In genomic region chr10:5628366-5628765, GRCh38 we compare ENCODE assay signal across 12 cellular contexts. TPM values are rescaled to one million over a fixed set of nuclear protein-coding genes. Genes with fewer than 3 reads are reported as not detected.
DNase-seq lines count a peak whose midpoint lies in the region; ATAC-seq and TF ChIP-seq lines count a peak whose summit lies in the region.
"Had no signal": no experiment of that assay in that cellular context is flagged by ENCODE, and none has a peak within 500 bp of the region (broad histone marks: within the 10 kb centered on the region; RNA-seq: fewer than 3 reads in every experiment).

No MANE protein-coding gene starts in this region.

- no peaks in the 10 kb centered on the region for H3K79me2 ChIP-seq in H9 (ENCODE audit: insufficient read depth, low read length)

- H3K14ac ChIP-seq in H9 (ENCODE audit: insufficient read depth, low read length), result no peak overlapping the region

- peak overlapping the region; percentile 41 for H2AFZ ChIP-seq in neuron (ENCODE audit: low read depth, low read length)
- H2AFZ ChIP-seq in H9 (ENCODE audit: low read length), result no peak overlapping the region

- H3K27me3 ChIP-seq in esophagus squamous epithelium (no peaks in the 10 kb centered on the region), neuron (ENCODE audit: insufficient read depth, low read length) (no peaks in the 10 kb centered on the region), aorta (ENCODE audit: control insufficient read depth in 1 of 2, insufficient read depth in 2 of 2, low read length in 1 of 2) (no peaks in the 10 kb centered on the region), H9 (ENCODE audit: insufficient read depth, low read length) (no peaks in the 10 kb centered on the region)

- H4K91ac ChIP-seq in H9 (ENCODE audit: insufficient read length, low read depth, low read length), result no peak overlapping the region

- H3K9me3 ChIP-seq in esophagus squamous epithelium, result no peaks in the 10 kb centered on the region
- no peaks in the 10 kb centered on the region for H3K9me3 ChIP-seq in neuron (ENCODE audit: low read length)
- H3K9me3 ChIP-seq in aorta (ENCODE audit: control insufficient read depth, low read length), result no peaks in the 10 kb centered on the region
- no peaks in the 10 kb centered on the region for H3K9me3 ChIP-seq in H9 (ENCODE audit: control insufficient read depth, low read depth, low read length)

- H3K27ac ChIP-seq in esophagus squamous epithelium (peak overlapping the region; percentile 53 to 91 (median 82)), aorta (ENCODE audit: low read depth in 1 of 2, low read length in 2 of 2) (peak overlapping the region; percentile 29 to 92), H9 (ENCODE audit: insufficient read length, low read depth, low read length) (no peak overlapping the region)
- H3K27ac ChIP-seq: SK-N-MC had no signal

- no peak overlapping the region for H4K5ac ChIP-seq in H9 (ENCODE audit: insufficient read length, low read depth, low read length)

- no peak overlapping the region for H2BK20ac ChIP-seq in H9 (ENCODE audit: low read depth, low read length, poor library complexity, severe bottlenecking)

- no peak overlapping the region for H2BK12ac ChIP-seq in H9 (ENCODE audit: insufficient read length, low read depth, low read length)

- WGBS in esophagus squamous epithelium, 2 donors, result 31 to 40% methylated on average over 8 of the region's 8 CpGs
- 22 to 30% methylated on average over 8 of the region's 8 CpGs for WGBS in aorta, 2 donors
- WGBS in H9 (ENCODE audit: extremely low coverage, insufficient read length, low lambda C conversion rate), result no CpG with 5 or more reads among the region's 8 CpGs

- no peak overlapping the region for H3K56ac ChIP-seq in H9 (ENCODE audit: insufficient read length, low read depth, low read length)

- TF ChIP-seq CTCF in esophagus squamous epithelium (IDR thresholded peaks at IDR 0.05), result no peak
- no peak for TF ChIP-seq CTCF in H9 (conservative IDR thresholded peaks at IDR 0.05)

- peak in 1 of 4 donors; percentile 39 for TF ChIP-seq POLR2A in esophagus squamous epithelium (IDR thresholded peaks at IDR 0.05)

- H3K9me3 Mint-ChIP-seq in H9, result no peaks in the 10 kb centered on the region
- H3K9me3 Mint-ChIP-seq: CD8-positive, alpha-beta T cell; naive B cell had no signal

- H3K4me3 ChIP-seq in esophagus squamous epithelium (peak overlapping the region in 3 of 4 donors; percentile 24 to 56 (median 27)), neuron (ENCODE audit: low read length) (no peak overlapping the region), aorta (ENCODE audit: low read length in 2 of 2) (no peak overlapping the region)
- H3K4me3 ChIP-seq: SK-N-MC had no signal

- H3K27ac Mint-ChIP-seq in H9, result no peak overlapping the region
- H3K27ac Mint-ChIP-seq: CD8-positive, alpha-beta T cell had no signal

- H3K23ac ChIP-seq in H9 (ENCODE audit: insufficient read length, low read depth, low read length), result no peak overlapping the region

- no peaks in the 10 kb centered on the region for H3K27me3 Mint-ChIP-seq in H9 (ENCODE audit: low read depth)

- H3K9ac ChIP-seq in H9 (ENCODE audit: extremely low read depth, insufficient read length, low read length), result no peak overlapping the region

- H3K4me3 Mint-ChIP-seq in H9, result no peak overlapping the region
- H3K4me3 Mint-ChIP-seq: CD8-positive, alpha-beta T cell; naive B cell had no signal

- H3K4ac ChIP-seq in H9 (ENCODE audit: low read depth, low read length), result no peak overlapping the region

- H3K4me1 Mint-ChIP-seq in H9, result peaks cover 5 to 7% of the 10 kb centered on the region in 2 experiments

- H3K36me3 Mint-ChIP-seq in H9 (ENCODE audit: insufficient read depth in 1 of 3, low read depth in 3 of 3), result no peaks in the 10 kb centered on the region
- H3K36me3 Mint-ChIP-seq: CD8-positive, alpha-beta T cell; naive B cell had no signal

- H2BK15ac ChIP-seq in H9 (ENCODE audit: low read depth, low read length), result no peak overlapping the region

- no peak overlapping the region for H4K8ac ChIP-seq in H9 (replicated peaks; ENCODE audit: insufficient read length, low read depth, low read length)

- H3K23me2 ChIP-seq in H9 (ENCODE audit: insufficient read length, low read depth, low read length, poor library complexity, severe bottlenecking), result no peaks in the 10 kb centered on the region

- no peak overlapping the region for H2BK120ac ChIP-seq in H9 (ENCODE audit: low read depth, low read length, poor library complexity, severe bottlenecking)

- no peaks in the 10 kb centered on the region for H4K20me1 ChIP-seq in H9 (ENCODE audit: control insufficient read depth, insufficient read depth, insufficient read length)

- H3K4me2 ChIP-seq in H9 (ENCODE audit: insufficient read depth, insufficient read length, low read length), result no peak overlapping the region

- no peak overlapping the region for H3K18ac ChIP-seq in H9 (ENCODE audit: insufficient read length, low read depth, low read length)

- no peak overlapping the region for H2BK5ac ChIP-seq in H9 (ENCODE audit: insufficient read length, low read length)

- no peaks in the 10 kb centered on the region for H3K79me1 ChIP-seq in H9 (ENCODE audit: insufficient read depth, low read depth, low read length, poor library complexity, severe bottlenecking)

- H3K36me3 ChIP-seq in esophagus squamous epithelium (no peaks in the 10 kb centered on the region), neuron (ENCODE audit: insufficient read depth, low read length) (no peaks in the 10 kb centered on the region), aorta (ENCODE audit: control insufficient read depth in 1 of 2, insufficient read depth in 2 of 2, low read length in 1 of 2) (no peaks in the 10 kb centered on the region)

- no peak for DNase-seq in Right ventricle myocardium inferior (ENCODE audit: missing footprints)
- no peak for DNase-seq in cardiac septum (ENCODE audit: low spot score)
- DNase-seq in esophagus squamous epithelium (lab: John Stamatoyannopoulos, UW), result no peak
- no peak for DNase-seq in aorta
- no peak for DNase-seq in GOT3 (lab: John Stamatoyannopoulos, UW)
- no peak for DNase-seq in NCI-H526 (lab: John Stamatoyannopoulos, UW)
- no peak for DNase-seq in H9
- DNase-seq: CD8-positive, alpha-beta T cell; H7; naive B cell had no signal

- ATAC-seq in Right ventricle myocardium inferior (peak; percentile 58), aorta (ENCODE audit: low FRiP score) (peak; percentile 56)
- ATAC-seq: CD8-positive, alpha-beta T cell had no signal

- H2AK5ac ChIP-seq in H9 (ENCODE audit: insufficient read length, low read length), result no peak overlapping the region

- H3T11ph ChIP-seq in H9 (ENCODE audit: low read length), result no peak overlapping the region

- H3K4me1 ChIP-seq in esophagus squamous epithelium (peaks cover 21 to 65% (median 30%) of the 10 kb centered on the region in 3 donors), neuron (ENCODE audit: insufficient read depth, low read length) (peaks cover 15% of the 10 kb centered on the region), aorta (ENCODE audit: control insufficient read depth in 1 of 2, insufficient read depth in 2 of 2, low read length in 2 of 2) (peaks cover 0 to 2% of the 10 kb centered on the region in 2 donors), H9 (ENCODE audit: insufficient read depth, low read length) (no peaks in the 10 kb centered on the region)

- intact Hi-C loops in Right ventricle myocardium inferior (cut with DNase I), result no loop called here
- intact Hi-C loops in cardiac septum (cut with DNase I), result loop anchor here (10.0 kb wide), 2 partner anchors 246 to 794 kb away; no protein-coding TSS in a partner anchor
- intact Hi-C loops in esophagus squamous epithelium (cut with DNase I), result loop anchor here (10.0 kb wide), 1 partner anchor 814 kb away; no protein-coding TSS in a partner anchor
- intact Hi-C loops in aorta (cut with DNase I), result no loop called here

RNA-seq across cellular contexts. Expression of gene ASB13, which starts 38.0 kb away (rescaled TPM):
- total RNA-seq in Right ventricle myocardium inferior (15.4 TPM), cardiac septum (10.2 TPM), esophagus squamous epithelium (10 to 100 TPM in 3 of 4 donors, 1 to 10 TPM in 1; 9.6 to 29.0 (median 15.7) TPM), aorta (10 to 100 TPM; 23.2 to 25.0 TPM), H9 (2021) (13.8 and 14.9 TPM in 2 replicates)
- 10 to 100 TPM; 19.2 to 35.1 TPM for polyA plus RNA-seq in aorta

RNA-seq across cellular contexts. Expression of gene TASOR2, which starts 56.3 kb away (rescaled TPM):
- 36.7 TPM for total RNA-seq in Right ventricle myocardium inferior
- total RNA-seq in cardiac septum, result 38.8 TPM
- total RNA-seq in esophagus squamous epithelium, result 10 to 100 TPM; 18.0 to 86.8 (median 41.4) TPM
- total RNA-seq in aorta, result 10 to 100 TPM; 68.2 to 72.6 TPM
- polyA plus RNA-seq in aorta, result 10 to 100 TPM in 1 of 2 donors, 1 to 10 TPM in 1; 2.3 to 11.0 TPM
- 64.5 and 67.0 TPM in 2 replicates for total RNA-seq in H9 (2021)

Comparison
In these comparisons a context has a peak if more than half of its experiments do, and no peak if none do; other contexts are left out.
1. intact Hi-C loops: an anchor here in cardiac septum (10.0 kb wide) and esophagus squamous epithelium (10.0 kb wide); none called in Right ventricle myocardium inferior and aorta.
2. H3K4me3 ChIP-seq: peak in esophagus squamous epithelium (3 of 4); none in neuron (single experiment) and aorta (0 of 2).